ENCODE assay signal across 8 cellular contexts in the genomic region with DNA sequence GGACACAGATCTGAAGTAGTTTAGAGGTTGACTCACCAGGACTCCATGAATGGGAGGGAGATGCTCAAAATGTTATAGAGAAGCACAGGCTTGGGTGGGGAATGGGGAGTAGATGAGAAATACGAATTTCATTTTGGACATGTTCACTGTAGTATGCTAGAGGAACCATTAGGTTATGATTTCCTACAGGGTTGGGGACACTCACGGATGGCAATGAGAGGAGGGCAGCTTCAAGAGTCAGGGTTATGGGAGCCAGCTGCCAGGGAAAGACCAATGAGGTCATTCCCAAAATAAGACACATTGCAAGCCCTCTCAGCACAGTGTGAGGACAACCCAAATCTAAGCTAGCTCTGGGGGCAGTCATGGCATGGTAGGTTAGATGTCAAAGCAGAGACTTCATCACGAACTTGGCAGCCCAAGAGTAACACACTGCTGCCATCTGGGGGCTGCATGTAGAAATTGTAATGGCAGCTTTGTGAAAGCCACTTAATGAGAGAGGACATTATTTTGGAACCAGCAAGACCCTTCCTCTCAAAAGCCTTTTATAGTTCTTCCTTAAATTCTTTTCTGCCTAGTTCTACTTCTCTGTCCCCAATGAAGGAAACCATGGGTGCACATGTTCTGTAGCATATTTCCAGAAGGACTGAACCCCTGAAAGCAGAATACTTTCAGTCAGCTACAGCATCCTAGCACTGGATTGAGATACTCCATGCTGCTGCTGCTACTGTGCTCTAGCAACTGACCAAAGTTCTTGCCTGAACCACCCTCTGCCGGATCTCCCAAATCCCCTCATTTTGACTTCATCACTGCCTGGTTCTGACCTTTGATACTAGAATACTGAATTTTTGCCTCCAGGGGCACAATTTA. TPM values are rescaled to one million over a fixed set of nuclear protein-coding genes. Genes with fewer than 3 reads are reported as not detected.
DNase-seq lines count a peak whose midpoint lies in the region; ATAC-seq and TF ChIP-seq lines count a peak whose summit lies in the region.

No MANE protein-coding gene starts in this region.

- H2AFZ ChIP-seq in osteoblast (ENCODE audit: low read length), result no peak overlapping the region

- intact Hi-C loops in CD4-positive, alpha-beta memory T cell (cut with micrococcal nuclease), result loop anchor here (1.0 kb wide), 1 partner anchor 203 kb away; no protein-coding TSS in a partner anchor
- intact Hi-C loops in activated CD4-positive, alpha-beta memory T cell treated with anti-CD3 and anti-CD28 coated beads for 36 hours (cut with micrococcal nuclease), result loop anchor here (1.0 to 2.0 kb wide), 5 partner anchors 45 to 349 kb away; no protein-coding TSS in a partner anchor

- H3K79me2 ChIP-seq in osteoblast (ENCODE audit: insufficient read depth, low read length), result no peaks in the 10 kb centered on the region

- POLR2A ChIA-PET in CD4-positive, alpha-beta memory T cell (lab: Charles Lee; ENCODE audit: partially characterized antibody), result no interaction called here
- POLR2A ChIA-PET in activated CD4-positive, alpha-beta memory T cell treated with anti-CD3 and anti-CD28 coated beads for 36 hours (lab: Charles Lee), result no interaction called here

- H4K20me1 ChIP-seq in osteoblast (ENCODE audit: insufficient read depth, low read length), result no peaks in the 10 kb centered on the region

- CTCF ChIA-PET in CD4-positive, alpha-beta memory T cell (lab: Charles Lee; ENCODE audit: partially characterized antibody), result interaction anchor here (1.2 kb wide), 1 partner anchor 10 kb away, joined by 4 read pairs; no protein-coding TSS in a partner anchor
- CTCF ChIA-PET in activated CD4-positive, alpha-beta memory T cell treated with anti-CD3 and anti-CD28 coated beads for 36 hours (lab: Charles Lee), result interaction anchor here (0.7 to 2.7 kb wide), 10 partner anchors 10 to 347 kb away, joined by 3 to 11 read pairs (median 7); no protein-coding TSS in a partner anchor

- no peaks in the 10 kb centered on the region for H3K9me3 ChIP-seq in CD4-positive, alpha-beta memory T cell (ENCODE audit: control insufficient read depth in 1 of 2, low read length in 2 of 2)
- H3K9me3 ChIP-seq in osteoblast (ENCODE audit: low read depth, low read length), result no peaks in the 10 kb centered on the region

- no peaks in the 10 kb centered on the region for H3K36me3 Mint-ChIP-seq in CD4-positive, alpha-beta memory T cell
- H3K36me3 Mint-ChIP-seq in activated CD4-positive, alpha-beta memory T cell treated with anti-CD3 and anti-CD28 coated beads for 36 hours, result no peaks in the 10 kb centered on the region

- no peak overlapping the region for H3K4me2 ChIP-seq in osteoblast (ENCODE audit: insufficient read depth, low read length)

- no peak overlapping the region for H3K4me3 ChIP-seq in CD4-positive, alpha-beta memory T cell (ENCODE audit: low read length in 2 of 2)
- H3K4me3 ChIP-seq in fibroblast of pulmonary artery (replicated peaks; ENCODE audit: low read depth, low read length) (no peak overlapping the region), osteoblast (ENCODE audit: insufficient read depth, low read length) (no peak overlapping the region)

- H3K27me3 ChIP-seq in CD4-positive, alpha-beta memory T cell (ENCODE audit: insufficient read depth, low read length), result no peaks in the 10 kb centered on the region
- no peaks in the 10 kb centered on the region for H3K27me3 ChIP-seq in osteoblast (ENCODE audit: insufficient read depth, low read length)

- DNase-seq in CD4-positive, alpha-beta memory T cell, result peak in 4 of 5 donors; percentile 14 to 22 (median 18)
- DNase-seq in GOT3 (lab: John Stamatoyannopoulos, UW) (peak; percentile 0), NCI-H345 (lab: John Stamatoyannopoulos, UW) (peak; percentile 40), fibroblast of pulmonary artery (ENCODE audit: low read depth) (peak; percentile 70), osteoblast (ENCODE audit: insufficient read length, low spot score, missing footprints) (no peak), occipital lobe (lab: John Stamatoyannopoulos, UW) (no peak)
- DNase-seq in activated CD4-positive, alpha-beta memory T cell treated with anti-CD3 and anti-CD28 coated beads for 36 hours, result peak; percentile 54

- peaks cover 4 to 6% of the 10 kb centered on the region in 2 donors for H3K27me3 Mint-ChIP-seq in CD4-positive, alpha-beta memory T cell
- peaks cover 4% of the 10 kb centered on the region for H3K27me3 Mint-ChIP-seq in activated CD4-positive, alpha-beta memory T cell treated with anti-CD3 and anti-CD28 coated beads for 36 hours

- H3K4me1 ChIP-seq in CD4-positive, alpha-beta memory T cell (ENCODE audit: insufficient read depth, low read length), result no peaks in the 10 kb centered on the region
- no peaks in the 10 kb centered on the region for H3K4me1 ChIP-seq in osteoblast (ENCODE audit: insufficient read depth, low read length)

- no peaks in the 10 kb centered on the region for H3K9me3 Mint-ChIP-seq in CD4-positive, alpha-beta memory T cell
- H3K9me3 Mint-ChIP-seq in activated CD4-positive, alpha-beta memory T cell treated with anti-CD3 and anti-CD28 coated beads for 36 hours, result no peaks in the 10 kb centered on the region

- H3K4me3 Mint-ChIP-seq in CD4-positive, alpha-beta memory T cell, result no peak overlapping the region
- H3K4me3 Mint-ChIP-seq in activated CD4-positive, alpha-beta memory T cell treated with anti-CD3 and anti-CD28 coated beads for 36 hours, result no peak overlapping the region

- ATAC-seq in GM18870 (IDR thresholded peaks at IDR 0.05; ENCODE audit: unreplicated experiment), result no peak

- H3K27ac Mint-ChIP-seq in CD4-positive, alpha-beta memory T cell, result no peak overlapping the region
- no peak overlapping the region for H3K27ac Mint-ChIP-seq in activated CD4-positive, alpha-beta memory T cell treated with anti-CD3 and anti-CD28 coated beads for 36 hours

- H3K4me1 Mint-ChIP-seq in CD4-positive, alpha-beta memory T cell, result no peaks in the 10 kb centered on the region
- H3K4me1 Mint-ChIP-seq in activated CD4-positive, alpha-beta memory T cell treated with anti-CD3 and anti-CD28 coated beads for 36 hours (ENCODE audit: low read depth), result no peaks in the 10 kb centered on the region

- H3K36me3 ChIP-seq in CD4-positive, alpha-beta memory T cell (ENCODE audit: insufficient read depth, low read length), result no peaks in the 10 kb centered on the region
- no peaks in the 10 kb centered on the region for H3K36me3 ChIP-seq in osteoblast (ENCODE audit: insufficient read depth, low read length)

- TF ChIP-seq CTCF in fibroblast of pulmonary artery (IDR thresholded peaks at IDR 0.05; ENCODE audit: low read length, missing control alignments) (peak; percentile 64), osteoblast (IDR thresholded peaks at IDR 0.05; ENCODE audit: extremely low read depth, low read depth, low read length) (peak; percentile 70)

- no peak overlapping the region for H3K27ac ChIP-seq in CD4-positive, alpha-beta memory T cell (ENCODE audit: low read depth, low read length)
- H3K27ac ChIP-seq in osteoblast (ENCODE audit: low read depth, low read length), result no peak overlapping the region

RNA-seq across cellular contexts. Expression of gene ZCCHC12, which starts 16.2 kb away (rescaled TPM):
- total RNA-seq in CD4-positive, alpha-beta memory T cell, result not detected
- not detected for polyA plus RNA-seq in CD4-positive, alpha-beta memory T cell
- total RNA-seq in activated CD4-positive, alpha-beta memory T cell treated with anti-CD3 and anti-CD28 coated beads for 36 hours, result 1 to 10 TPM; 3.1 to 3.3 TPM
- total RNA-seq in osteoblast (not detected in 2 replicates), occipital lobe (23.2 TPM)

Comparison
In these comparisons a context has a peak if more than half of its experiments do, and no peak if none do; other contexts are left out.
1. DNase-seq: peak in CD4-positive, alpha-beta memory T cell (4 of 5), GOT3 (single experiment), NCI-H345 (single experiment), activated CD4-positive, alpha-beta memory T cell treated with anti-CD3 and anti-CD28 coated beads for 36 hours (single experiment) and fibroblast of pulmonary artery (single experiment); none in osteoblast (single experiment) and occipital lobe (single experiment).